11 cellular contexts compared by ENCODE assay signal in the genomic region with DNA sequence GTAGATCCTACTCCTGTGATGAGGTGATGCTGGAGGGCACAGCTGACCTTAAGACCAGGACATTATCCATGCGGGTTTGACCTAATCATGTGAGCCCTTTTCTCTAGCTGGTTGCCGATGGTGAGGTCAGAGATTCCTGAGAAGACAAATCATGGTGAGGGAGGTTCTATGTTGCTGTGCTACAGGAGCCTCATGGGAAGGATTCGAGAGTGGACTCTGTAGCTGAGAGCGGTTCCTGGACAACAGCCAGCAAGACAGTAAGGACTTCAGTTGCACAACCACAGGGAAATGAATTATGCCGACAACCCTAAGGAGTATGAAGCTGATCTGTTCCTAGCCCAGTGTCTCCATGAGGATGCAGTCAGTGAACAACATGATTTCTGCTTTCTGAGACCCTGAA.
DNase-seq lines count a peak whose midpoint lies in the region; ATAC-seq, FAIRE-seq and TF ChIP-seq lines count a peak whose summit lies in the region.
"Had no signal": no experiment of that assay in that cellular context is flagged by ENCODE, and none has a peak within 500 bp of the region (broad histone marks: within the 10 kb centered on the region; RNA-seq: fewer than 3 reads in every experiment).

No MANE protein-coding gene starts in this region.

- TF ChIP-seq POLR2A in gastroesophageal sphincter (IDR thresholded peaks at IDR 0.05), result no peak

- 72 to 80% methylated on average over 1 to 5 of the region's 5 CpGs for WGBS in gastroesophageal sphincter (ENCODE audit: low coverage in 1 of 2), 2 donors

- H3K4me3 ChIP-seq in gastroesophageal sphincter, result no peak overlapping the region
- H3K4me3 ChIP-seq in Karpas-422 (ENCODE audit: low read length), result no peak overlapping the region

- no peaks in the 10 kb centered on the region for H3K9me2 ChIP-seq in Karpas-422 (replicated peaks; ENCODE audit: insufficient read depth, low read length)

- TF ChIP-seq EP300 in gastroesophageal sphincter (IDR thresholded peaks at IDR 0.05), result no peak

- no peaks in the 10 kb centered on the region for H3K79me2 ChIP-seq in Karpas-422 (ENCODE audit: low read length)

- H3K27ac ChIP-seq in gastroesophageal sphincter (peak overlapping the region in 1 of 4 donors; percentile 24), Karpas-422 (ENCODE audit: low read length) (no peak overlapping the region), caudate nucleus (ENCODE audit: low read depth, low read length) (no peak overlapping the region)

- no peak overlapping the region for H2AFZ ChIP-seq in Karpas-422 (ENCODE audit: low read length)

- H3K4me1 ChIP-seq in gastroesophageal sphincter (peaks cover 0 to 5% (median 0%) of the 10 kb centered on the region in 3 donors), Karpas-422 (ENCODE audit: low read length) (no peaks in the 10 kb centered on the region)

- no peak overlapping the region for H3K4me2 ChIP-seq in Karpas-422 (ENCODE audit: low read depth, low read length, poor library complexity, severe bottlenecking)

- H3K27me3 ChIP-seq in gastroesophageal sphincter (no peaks in the 10 kb centered on the region), Karpas-422 (ENCODE audit: low read length) (no peaks in the 10 kb centered on the region)

- H3K9me3 ChIP-seq in gastroesophageal sphincter (no peaks in the 10 kb centered on the region), Karpas-422 (ENCODE audit: low read length) (no peaks in the 10 kb centered on the region)

- H3K36me3 ChIP-seq in gastroesophageal sphincter, result no peaks in the 10 kb centered on the region
- no peaks in the 10 kb centered on the region for H3K36me3 ChIP-seq in Karpas-422 (ENCODE audit: insufficient read depth, low read length)

- DNase-seq in Daoy (ENCODE audit: low read depth) (peak; percentile 65), RCC 7860 (ENCODE audit: low spot score) (peak; percentile 49), renal cortical epithelial cell (ENCODE audit: low read depth) (peak; percentile 88), Karpas-422 (no peak), caudate nucleus (lab: John Stamatoyannopoulos, UW) (no peak)
- DNase-seq: KG1, NCI-H82 had no signal

- FAIRE-seq in RCC 7860 (lab: Jason Lieb, UNC), result no peak
- FAIRE-seq: endometrium had no signal

- ATAC-seq in gastroesophageal sphincter (peak; percentile 86), HG03457 (IDR thresholded peaks at IDR 0.05; ENCODE audit: unreplicated experiment) (no peak), GM19397 (IDR thresholded peaks at IDR 0.05; ENCODE audit: unreplicated experiment) (no peak)

- H3K9ac ChIP-seq in Karpas-422 (ENCODE audit: low read length), result no peak overlapping the region

- no peaks in the 10 kb centered on the region for H4K20me1 ChIP-seq in Karpas-422 (ENCODE audit: insufficient read depth, low read depth, low read length)

- no peak for TF ChIP-seq CTCF in gastroesophageal sphincter (IDR thresholded peaks at IDR 0.05)

Comparison
In these comparisons a context has a peak if more than half of its experiments do, and no peak if none do; other contexts are left out.
1. DNase-seq: peak in Daoy (single experiment), RCC 7860 (single experiment) and renal cortical epithelial cell (single experiment); none in Karpas-422 (single experiment) and caudate nucleus (0 of 61).